In the genomic region with DNA sequence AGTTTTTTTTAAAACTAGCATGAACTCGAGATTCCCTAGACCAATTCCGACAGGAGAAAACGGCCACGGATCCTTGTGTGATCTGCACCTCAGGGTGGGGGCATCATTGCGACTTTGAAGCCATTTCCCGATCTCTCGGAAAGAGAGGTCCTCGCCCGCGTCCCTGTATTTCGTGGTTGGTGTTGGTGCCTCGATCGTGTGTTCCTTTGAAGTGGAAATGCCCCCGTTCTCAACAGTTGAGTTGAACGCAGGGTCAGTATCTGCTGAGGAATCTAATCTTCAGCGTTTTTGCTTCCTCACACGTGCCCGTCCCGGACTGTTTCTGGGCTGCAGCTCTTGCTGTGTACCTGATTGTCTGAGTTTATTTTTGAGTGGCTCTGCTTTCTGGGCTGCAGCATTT, we compare ENCODE assay signal across 8 cellular contexts. TPM values are rescaled to one million over a fixed set of nuclear protein-coding genes. Genes with fewer than 3 reads are reported as not detected.
DNase-seq lines count a peak whose midpoint lies in the region; ATAC-seq and TF ChIP-seq lines count a peak whose summit lies in the region.

No MANE protein-coding gene starts in this region.

- no peak for ATAC-seq in HG02885 (IDR thresholded peaks at IDR 0.05; ENCODE audit: poor library complexity, unreplicated experiment)

- H2AFZ ChIP-seq in parathyroid adenoma = no peak overlapping the region

- DNase-seq in activated CD4-positive, alpha-beta T cell treated with anti-CD3 and anti-CD28 coated beads, Interleukin-2, amount 10 ng/mL, durations not matched to agents 7 days and 5 days = peak; percentile 11
- DNase-seq in activated CD4-positive, alpha-beta T cell treated with anti-CD3 and anti-CD28 coated beads for 1 hour = no peak
- DNase-seq in SK-N-MC (ENCODE audit: low read depth, low spot score) = no peak
- peak; percentile 16 for DNase-seq in epithelial cell of esophagus (ENCODE audit: low read depth)
- DNase-seq in UCSD-AML1 (lab: John Stamatoyannopoulos, UW; ENCODE audit: unreplicated experiment) = no peak
- DNase-seq in NOMO-1 treated with dmso at 0.1 percent for 144 hours (lab: John Stamatoyannopoulos, UW; ENCODE audit: unreplicated experiment) = no peak

- POLR2A ChIA-PET in activated CD4-positive, alpha-beta T cell treated with anti-CD3 and anti-CD28 coated beads, Interleukin-2, amount 10 ng/mL, durations not matched to agents 7 days and 5 days (lab: Charles Lee) = no interaction called here

- H3K27me3 ChIP-seq in parathyroid adenoma (ENCODE audit: control insufficient read depth, insufficient read depth, low read length) = no peaks in the 10 kb centered on the region

- H3K9me3 ChIP-seq in SK-N-MC (ENCODE audit: low read depth, low read length) (no peaks in the 10 kb centered on the region), parathyroid adenoma (ENCODE audit: control insufficient read depth, low read length) (no peaks in the 10 kb centered on the region)

- H3K27ac ChIP-seq in SK-N-MC = no peak overlapping the region
- H3K27ac ChIP-seq in parathyroid adenoma = no peak overlapping the region

- peak overlapping the region; percentile 98 for H3K4me2 ChIP-seq in parathyroid adenoma (ENCODE audit: low read length)

- H3K36me3 ChIP-seq in SK-N-MC (ENCODE audit: insufficient read depth, low read length) (peaks cover 17% of the 10 kb centered on the region), parathyroid adenoma (ENCODE audit: control insufficient read depth, insufficient read depth, low read length) (no peaks in the 10 kb centered on the region)

- peaks cover 15% of the 10 kb centered on the region for H3K4me1 ChIP-seq in parathyroid adenoma

- peaks cover 39% of the 10 kb centered on the region for H3K4me1 Mint-ChIP-seq in activated CD4-positive, alpha-beta T cell treated with anti-CD3 and anti-CD28 coated beads, Interleukin-2, amount 10 ng/mL, durations not matched to agents 7 days and 5 days

- no peak for TF ChIP-seq CTCF in epithelial cell of esophagus (IDR thresholded peaks at IDR 0.05; ENCODE audit: insufficient read depth, low read depth, low read length, missing control alignments)
- TF ChIP-seq CTCF in parathyroid adenoma (IDR thresholded peaks at IDR 0.05) = no peak

- CTCF ChIA-PET in activated CD4-positive, alpha-beta T cell treated with anti-CD3 and anti-CD28 coated beads, Interleukin-2, amount 10 ng/mL, durations not matched to agents 7 days and 5 days (lab: Charles Lee) = interaction anchor here (1.5 kb wide), 1 partner anchor 93 kb away, joined by 3 read pairs; a partner anchor contains a TSS

- peaks cover 28% of the 10 kb centered on the region for H3K79me2 ChIP-seq in parathyroid adenoma

- H3K9ac ChIP-seq in SK-N-MC (ENCODE audit: insufficient read length) (peak overlapping the region; percentile 87), parathyroid adenoma (no peak overlapping the region)

- H3K4me3 Mint-ChIP-seq in activated CD4-positive, alpha-beta T cell treated with anti-CD3 and anti-CD28 coated beads, Interleukin-2, amount 10 ng/mL, durations not matched to agents 7 days and 5 days = peak overlapping the region; percentile 90

- H3K4me3 ChIP-seq in SK-N-MC (peak overlapping the region; percentile 80), epithelial cell of esophagus (ENCODE audit: low read length) (peak overlapping the region; percentile 82), parathyroid adenoma (ENCODE audit: low read depth, low read length) (peak overlapping the region; percentile 69)

- peaks cover 26% of the 10 kb centered on the region for H3K36me3 Mint-ChIP-seq in activated CD4-positive, alpha-beta T cell treated with anti-CD3 and anti-CD28 coated beads, Interleukin-2, amount 10 ng/mL, durations not matched to agents 7 days and 5 days (ENCODE audit: low read depth)

- H3K27me3 Mint-ChIP-seq in activated CD4-positive, alpha-beta T cell treated with anti-CD3 and anti-CD28 coated beads, Interleukin-2, amount 10 ng/mL, durations not matched to agents 7 days and 5 days = no peaks in the 10 kb centered on the region

- H3K9me3 Mint-ChIP-seq in activated CD4-positive, alpha-beta T cell treated with anti-CD3 and anti-CD28 coated beads, Interleukin-2, amount 10 ng/mL, durations not matched to agents 7 days and 5 days = no peaks in the 10 kb centered on the region

- peak overlapping the region; percentile 85 for H3K27ac Mint-ChIP-seq in activated CD4-positive, alpha-beta T cell treated with anti-CD3 and anti-CD28 coated beads, Interleukin-2, amount 10 ng/mL, durations not matched to agents 7 days and 5 days

RNA-seq across cellular contexts. Expression of a gene that starts 1.1 kb away (rescaled TPM):
- total RNA-seq in activated CD4-positive, alpha-beta T cell treated with anti-CD3 and anti-CD28 coated beads, Interleukin-2, amount 10 ng/mL, durations not matched to agents 7 days and 5 days = 10 to 100 TPM; 25.6 to 27.4 TPM

RNA-seq across cellular contexts. Expression of a gene that starts 1.4 kb away (rescaled TPM):
- total RNA-seq in activated CD4-positive, alpha-beta T cell treated with anti-CD3 and anti-CD28 coated beads, Interleukin-2, amount 10 ng/mL, durations not matched to agents 7 days and 5 days = 1 to 10 TPM; 9.3 TPM

Comparison
In these comparisons a context has a peak if more than half of its experiments do, and no peak if none do; other contexts are left out.
1. DNase-seq: peak in activated CD4-positive, alpha-beta T cell treated with anti-CD3 and anti-CD28 coated beads, Interleukin-2, amount 10 ng/mL, durations not matched to agents 7 days and 5 days (single experiment) and epithelial cell of esophagus (single experiment); none in activated CD4-positive, alpha-beta T cell treated with anti-CD3 and anti-CD28 coated beads for 1 hour (single experiment), SK-N-MC (single experiment), UCSD-AML1 (single experiment) and NOMO-1 treated with dmso at 0.1 percent for 144 hours (single experiment).
2. Peak in every context shown above with its lines, with median percentiles within 50 percentile points of each other: H3K4me3 ChIP-seq.